In the genomic region with DNA sequence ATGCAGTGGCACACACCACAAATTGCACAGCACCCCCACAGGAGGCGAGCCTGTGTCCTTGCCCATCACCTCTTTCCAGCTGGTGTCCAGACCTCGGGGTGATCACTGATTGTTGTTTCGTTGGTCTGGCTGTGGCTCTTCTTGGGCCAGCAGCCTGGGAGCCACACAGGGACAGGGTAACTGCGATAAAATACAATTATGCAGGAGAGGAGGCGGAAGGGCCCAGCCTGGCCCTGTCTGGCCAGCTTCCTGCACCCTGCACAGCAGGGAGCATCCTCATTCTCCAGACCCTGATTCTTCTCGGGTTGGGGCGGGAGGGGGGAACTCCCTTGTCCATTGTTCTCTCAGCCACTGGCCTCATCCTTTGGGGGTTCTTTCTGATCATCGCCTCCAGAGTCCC, we compare ENCODE assay signal across 22 cellular contexts.
DNase-seq lines count a peak whose midpoint lies in the region; ATAC-seq and TF ChIP-seq lines count a peak whose summit lies in the region.
"Had no signal": no experiment of that assay in that cellular context is flagged by ENCODE, and none has a peak within 500 bp of the region (broad histone marks: within the 10 kb centered on the region; RNA-seq: fewer than 3 reads in every experiment).

No MANE protein-coding gene starts in this region.

- peaks cover 29% of the 10 kb centered on the region for H3K4me1 Mint-ChIP-seq in activated T-cell treated with anti-CD3 and anti-CD28 coated beads, Interleukin-2, amount 50 U/mL, for 4 hours (ENCODE audit: low read depth)
- peaks cover 9% of the 10 kb centered on the region for H3K4me1 Mint-ChIP-seq in type B pancreatic cell (ENCODE audit: unreplicated experiment)

- no peak overlapping the region for H4K5ac ChIP-seq in mesendoderm (ENCODE audit: low read length)

- peak overlapping the region in 1 of 2 experiments; percentile 100; a peak in 2 of 4 replicates for H3K27ac ChIP-seq in SK-N-SH (ENCODE audit: low read depth in 2 of 2, low read length in 1 of 2)
- no peak overlapping the region for H3K27ac ChIP-seq in mesendoderm (ENCODE audit: low read depth, low read length)
- H3K27ac ChIP-seq in osteoblast (ENCODE audit: low read depth, low read length): no peak overlapping the region
- H3K27ac ChIP-seq: A549, BLaER1, Peyer's patch had no signal

- H3K4me1 ChIP-seq in SK-N-SH (ENCODE audit: control insufficient read depth in 1 of 2, insufficient read depth in 2 of 2, low read depth in 1 of 2, low read length in 1 of 2) (peaks cover 19 to 84% of the 10 kb centered on the region in 2 experiments), mesendoderm (ENCODE audit: control insufficient read depth, low read depth, low read length) (peaks cover 5% of the 10 kb centered on the region), osteoblast (ENCODE audit: insufficient read depth, low read length) (peaks cover 22% of the 10 kb centered on the region)
- H3K4me1 ChIP-seq: A549 had no signal

- peak overlapping the region; percentile 56 for H3K56ac ChIP-seq in mesendoderm (ENCODE audit: low read length)

- H3K9me2 ChIP-seq in SK-N-SH: no peaks in the 10 kb centered on the region

- H4K20me1 ChIP-seq in SK-N-SH (ENCODE audit: insufficient read depth) (no peaks in the 10 kb centered on the region), osteoblast (ENCODE audit: insufficient read depth, low read length) (peaks cover 13% of the 10 kb centered on the region)

- H4K8ac ChIP-seq in mesendoderm (ENCODE audit: low read depth, low read length): no peak overlapping the region

- H3K79me1 ChIP-seq in mesendoderm (ENCODE audit: low read length): no peaks in the 10 kb centered on the region

- peak in 1 of 2 experiments; percentile 57; a peak in 2 of 4 replicates for TF ChIP-seq EP300 in SK-N-SH (IDR thresholded peaks at IDR 0.05; ENCODE audit: borderline replicate concordance in 1 of 2, low read depth in 1 of 2, low read length in 1 of 2)

- H3K23ac ChIP-seq in mesendoderm (ENCODE audit: low read length): no peak overlapping the region

- no peaks in the 10 kb centered on the region for H3K9me3 Mint-ChIP-seq in activated T-cell treated with anti-CD3 and anti-CD28 coated beads, Interleukin-2, amount 50 U/mL, for 4 hours
- H3K9me3 Mint-ChIP-seq in type B pancreatic cell: no peaks in the 10 kb centered on the region
- H3K9me3 Mint-ChIP-seq: CD8-positive, alpha-beta T cell had no signal

- no peak for TF ChIP-seq RAD21 in SK-N-SH (IDR thresholded peaks at IDR 0.05; ENCODE audit: low read length)

- ATAC-seq in activated T-cell treated with anti-CD3 and anti-CD28 coated beads, Interleukin-2, amount 50 U/mL, for 4 hours: no peak
- ATAC-seq: A549; CD8-positive, alpha-beta T cell; GM12878 had no signal

- no peak overlapping the region for H2AFZ ChIP-seq in SK-N-SH (ENCODE audit: low read depth)
- H2AFZ ChIP-seq in osteoblast (ENCODE audit: low read length): no peak overlapping the region

- TF ChIP-seq CTCF in SK-N-SH (IDR thresholded peaks at IDR 0.05) (no peak), type B pancreatic cell (conservative IDR thresholded peaks at IDR 0.05) (no peak), osteoblast (IDR thresholded peaks at IDR 0.05; ENCODE audit: extremely low read depth, low read depth, low read length) (no peak)

- 75% methylated on average over 8 of the region's 8 CpGs for WGBS in SK-N-SH (ENCODE audit: low lambda C conversion rate)
- WGBS in mesendoderm (ENCODE audit: extremely low coverage, insufficient coverage, low lambda C conversion rate): no CpG with 5 or more reads among the region's 8 CpGs

- peaks cover 5% of the 10 kb centered on the region for H3F3A ChIP-seq in SK-N-SH (replicated peaks; ENCODE audit: insufficient read depth)

- H3K9ac ChIP-seq in SK-N-SH (no peak overlapping the region), mesendoderm (ENCODE audit: low read length) (no peak overlapping the region)
- H3K9ac ChIP-seq: BLaER1 had no signal

- H3K4me3 Mint-ChIP-seq in activated T-cell treated with anti-CD3 and anti-CD28 coated beads, Interleukin-2, amount 50 U/mL, for 4 hours: no peak overlapping the region
- H3K4me3 Mint-ChIP-seq in type B pancreatic cell: no peak overlapping the region
- H3K4me3 Mint-ChIP-seq: CD8-positive, alpha-beta T cell had no signal

- H3K4me3 ChIP-seq in SK-N-SH (ENCODE audit: low read depth in 2 of 2, low read length in 1 of 2) (no peak overlapping the region), mesendoderm (ENCODE audit: low read length) (no peak overlapping the region), osteoblast (ENCODE audit: insufficient read depth, low read length) (no peak overlapping the region)
- H3K4me3 ChIP-seq: A549, GM12878, Peyer's patch had no signal

- H3K18ac ChIP-seq in mesendoderm (ENCODE audit: low read length): no peak overlapping the region

- no peak overlapping the region for H2BK15ac ChIP-seq in mesendoderm (replicated peaks; ENCODE audit: low read depth)

- DNase-seq in activated T-cell treated with anti-CD3 and anti-CD28 coated beads, Interleukin-2, amount 50 U/mL, for 48 hours: peak; percentile 8
- DNase-seq in activated T-cell treated with anti-CD3 and anti-CD28 coated beads, Interleukin-2, amount 50 U/mL, for 4 hours: no peak
- peak; percentile 67 for DNase-seq in SK-N-SH
- DNase-seq in mesendoderm: no peak
- DNase-seq in type B pancreatic cell (ENCODE audit: extremely low spot score, unreplicated experiment): peak; percentile 51
- DNase-seq in osteoblast (ENCODE audit: insufficient read length, low spot score, missing footprints): no peak
- no peak for DNase-seq in NCI-H1436 (lab: John Stamatoyannopoulos, UW)
- DNase-seq in C1 segment of cervical spinal cord (lab: John Stamatoyannopoulos, UW): no peak
- DNase-seq: Calu3; DMS53; EL; GOT3; KBM-7; NCI-H1105; NCI-H1694 treated with DMSO at 0.1 percent for 48 hours; NCI-H748 treated with DMSO at 0.1 percent for 48 hours; NK-92 treated with Interleukin-12 subunit alpha and Interleukin-12 subunit beta, amount 100 ng/mL, for 24 hours; Peyer's patch had no signal

- H3K27me3 Mint-ChIP-seq in activated T-cell treated with anti-CD3 and anti-CD28 coated beads, Interleukin-2, amount 50 U/mL, for 4 hours (ENCODE audit: low read depth): no peaks in the 10 kb centered on the region
- H3K27me3 Mint-ChIP-seq in type B pancreatic cell: no peaks in the 10 kb centered on the region

- H3K79me2 ChIP-seq in SK-N-SH (ENCODE audit: insufficient read depth) (no peaks in the 10 kb centered on the region), mesendoderm (ENCODE audit: control insufficient read depth, insufficient read depth, low read length) (no peaks in the 10 kb centered on the region), osteoblast (ENCODE audit: insufficient read depth, low read length) (no peaks in the 10 kb centered on the region)

- H3K9me3 ChIP-seq in SK-N-SH (no peaks in the 10 kb centered on the region), osteoblast (ENCODE audit: low read depth, low read length) (no peaks in the 10 kb centered on the region)
- H3K9me3 ChIP-seq: A549, Peyer's patch had no signal

- H3K4me2 ChIP-seq in SK-N-SH (no peak overlapping the region), mesendoderm (ENCODE audit: low read length) (no peak overlapping the region), osteoblast (ENCODE audit: insufficient read depth, low read length) (no peak overlapping the region)
- H3K4me2 ChIP-seq: A549 had no signal

- H3K27me3 ChIP-seq in SK-N-SH (ENCODE audit: insufficient read depth) (no peaks in the 10 kb centered on the region), mesendoderm (ENCODE audit: insufficient read depth, low read length, poor library complexity) (no peaks in the 10 kb centered on the region), osteoblast (ENCODE audit: insufficient read depth, low read length) (no peaks in the 10 kb centered on the region)
- H3K27me3 ChIP-seq: BLaER1, Peyer's patch had no signal

- H2BK5ac ChIP-seq in mesendoderm (ENCODE audit: low read length): no peak overlapping the region

- H3K36me3 Mint-ChIP-seq in activated T-cell treated with anti-CD3 and anti-CD28 coated beads, Interleukin-2, amount 50 U/mL, for 4 hours (ENCODE audit: insufficient read depth): peaks cover 10% of the 10 kb centered on the region
- no peaks in the 10 kb centered on the region for H3K36me3 Mint-ChIP-seq in type B pancreatic cell

- H3K36me3 ChIP-seq in SK-N-SH (replicated peaks in 1 of 2; ENCODE audit: control insufficient read depth in 1 of 2, insufficient read depth in 2 of 2, low read length in 1 of 2): no peaks in the 10 kb centered on the region
- H3K36me3 ChIP-seq in mesendoderm (ENCODE audit: control insufficient read depth, insufficient read depth, low read length): no peaks in the 10 kb centered on the region
- H3K36me3 ChIP-seq in osteoblast (ENCODE audit: insufficient read depth, low read length): no peaks in the 10 kb centered on the region
- H3K36me3 ChIP-seq: Peyer's patch had no signal

- CTCF ChIA-PET in SK-N-SH (lab: Yijun Ruan, JAX): interaction anchor here (0.9 to 4.1 kb wide), 5 partner anchors 17 to 282 kb away, joined by 3 to 24 read pairs (median 4); no protein-coding TSS in a partner anchor

- H3K27ac Mint-ChIP-seq in type B pancreatic cell: no peak overlapping the region
- H3K27ac Mint-ChIP-seq: CD8-positive, alpha-beta T cell had no signal

- H2BK120ac ChIP-seq in mesendoderm (ENCODE audit: low read depth, low read length): no peak overlapping the region

- no peak overlapping the region for H2AK5ac ChIP-seq in mesendoderm (ENCODE audit: low read length)

- H3K4ac ChIP-seq in mesendoderm (ENCODE audit: low read depth, low read length): no peak overlapping the region

- POLR2A ChIA-PET in SK-N-SH (lab: Yijun Ruan, JAX): no interaction called here

TF ChIP-seq in SK-N-SH, 30 proteins besides CTCF, POLR2A, EP300 and RAD21:
- TF ChIP-seq GATA2 (CRISPR knock-in tag; IDR thresholded peaks at IDR 0.05): 0 out of 2 replicates have a peak, but pooled peaks have one; percentile 10
- TF ChIP-seq, protein P1, sequence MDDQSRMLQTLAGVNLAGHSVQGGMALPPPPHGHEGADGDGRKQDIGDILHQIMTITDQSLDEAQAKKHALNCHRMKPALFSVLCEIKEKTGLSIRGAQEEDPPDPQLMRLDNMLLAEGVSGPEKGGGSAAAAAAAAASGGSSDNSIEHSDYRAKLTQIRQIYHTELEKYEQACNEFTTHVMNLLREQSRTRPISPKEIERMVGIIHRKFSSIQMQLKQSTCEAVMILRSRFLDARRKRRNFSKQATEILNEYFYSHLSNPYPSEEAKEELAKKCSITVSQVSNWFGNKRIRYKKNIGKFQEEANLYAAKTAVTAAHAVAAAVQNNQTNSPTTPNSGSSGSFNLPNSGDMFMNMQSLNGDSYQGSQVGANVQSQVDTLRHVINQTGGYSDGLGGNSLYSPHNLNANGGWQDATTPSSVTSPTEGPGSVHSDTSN (IDR thresholded peaks at IDR 0.05): no peak

Comparison
In these comparisons a context has a peak if more than half of its experiments do, and no peak if none do; other contexts are left out.
1. DNase-seq: peak in activated T-cell treated with anti-CD3 and anti-CD28 coated beads, Interleukin-2, amount 50 U/mL, for 48 hours (2 of 2), SK-N-SH (single experiment) and type B pancreatic cell (single experiment); none in activated T-cell treated with anti-CD3 and anti-CD28 coated beads, Interleukin-2, amount 50 U/mL, for 4 hours (single experiment), mesendoderm (single experiment), osteoblast (single experiment), NCI-H1436 (single experiment) and C1 segment of cervical spinal cord (0 of 14).